ENCODE assay signal across 1 cellular context in genomic region chr18:26745288-26745975, GRCh38.
TF ChIP-seq lines count a peak whose summit lies in the region.

No MANE protein-coding gene starts in this region.

TF ChIP-seq in HepG2, 621 proteins besides CTCF, POLR2A, EP300 and RAD21:
- TF ChIP-seq FOXP1 (IDR thresholded peaks at IDR 0.05) (no peak), FOXP1 (CRISPR knock-in tag; IDR thresholded peaks at IDR 0.05) (peak; percentile 24; the same call in 1 of the 2 replicates), SALL1 (CRISPR knock-in tag; IDR thresholded peaks at IDR 0.05) (peak; percentile 34; the same call in 1 of the 2 replicates), NFYC (CRISPR knock-in tag; IDR thresholded peaks at IDR 0.05) (no peak), FOXA1 (IDR thresholded peaks at IDR 0.05) (no peak), FOXA1 (CRISPR knock-in tag; IDR thresholded peaks at IDR 0.05) (peak; percentile 47; the same call in 1 of the 2 replicates), FOXA3 (CRISPR knock-in tag; IDR thresholded peaks at IDR 0.05) (0 out of 2 replicates have a peak, but pooled peaks have one; percentile 18)
